Comparison of ENCODE assay signal across 8 cellular contexts in genomic region chr3:150547045-150547753, GRCh38. TPM values are rescaled to one million over a fixed set of nuclear protein-coding genes. Genes with fewer than 3 reads are reported as not detected.
DNase-seq lines count a peak whose midpoint lies in the region; ATAC-seq and TF ChIP-seq lines count a peak whose summit lies in the region.

No MANE protein-coding gene starts in this region.

- H3K27ac ChIP-seq in CD8-positive, alpha-beta memory T cell (ENCODE audit: low read depth, low read length): peak overlapping the region; percentile 88

- H3K4me1 Mint-ChIP-seq in CD8-positive, alpha-beta memory T cell: peaks cover 56 to 75% (median 73%) of the 10 kb centered on the region in 3 donors
- peaks cover 19% of the 10 kb centered on the region for H3K4me1 Mint-ChIP-seq in memory B cell

- POLR2A ChIA-PET in CD8-positive, alpha-beta memory T cell (lab: Charles Lee): interaction anchor here (1.0 to 3.8 kb wide), 8 partner anchors 27 to 216 kb away, joined by 3 to 65 read pairs (median 10); partner anchors contain the start of genes ERICH6, SELENOT, SIAH2 and TSC22D2

- no peaks in the 10 kb centered on the region for H3K9me3 ChIP-seq in CD8-positive, alpha-beta memory T cell (ENCODE audit: low read length)

- peak overlapping the region; percentile 98 to 100 (median 99) for H3K27ac Mint-ChIP-seq in CD8-positive, alpha-beta memory T cell
- peak overlapping the region; percentile 99 for H3K27ac Mint-ChIP-seq in memory B cell

- peaks cover 35% of the 10 kb centered on the region for H3K4me1 ChIP-seq in CD8-positive, alpha-beta memory T cell (ENCODE audit: insufficient read depth, low read length)

- CTCF ChIA-PET in CD8-positive, alpha-beta memory T cell (lab: Charles Lee): interaction anchor here (0.8 to 1.0 kb wide), 2 partner anchors 55 to 215 kb away, joined by 3 to 8 read pairs; partner anchors contain the start of gene SIAH2

- ATAC-seq in memory B cell (ENCODE audit: low read depth): no peak
- ATAC-seq in HG03045 (IDR thresholded peaks at IDR 0.05; ENCODE audit: unreplicated experiment): no peak

- no peaks in the 10 kb centered on the region for H3K27me3 ChIP-seq in CD8-positive, alpha-beta memory T cell (ENCODE audit: insufficient read depth, low read length, poor library complexity, severe bottlenecking)

- H3K4me3 Mint-ChIP-seq in CD8-positive, alpha-beta memory T cell: peak overlapping the region; percentile 92 to 100 (median 97)
- peak overlapping the region; percentile 96 for H3K4me3 Mint-ChIP-seq in memory B cell

- H3K36me3 Mint-ChIP-seq in CD8-positive, alpha-beta memory T cell: peaks cover 0 to 50% (median 11%) of the 10 kb centered on the region in 3 donors
- H3K36me3 Mint-ChIP-seq in memory B cell: peaks cover 9% of the 10 kb centered on the region

- no peaks in the 10 kb centered on the region for H3K9me3 Mint-ChIP-seq in CD8-positive, alpha-beta memory T cell
- no peaks in the 10 kb centered on the region for H3K9me3 Mint-ChIP-seq in memory B cell

- H3K36me3 ChIP-seq in CD8-positive, alpha-beta memory T cell (ENCODE audit: insufficient read depth, low read length): peaks cover 10% of the 10 kb centered on the region

- in situ Hi-C loops in astrocyte of the spinal cord (cut with HindIII; ENCODE audit: low sequenced_read_pairs): no loop called here

- H3K4me3 ChIP-seq in CD8-positive, alpha-beta memory T cell (ENCODE audit: low read length): peak overlapping the region; percentile 89
- peak overlapping the region; percentile 69 for H3K4me3 ChIP-seq in astrocyte of the spinal cord (ENCODE audit: low read depth, low read length)

- TF ChIP-seq CTCF in astrocyte of the spinal cord (IDR thresholded peaks at IDR 0.05; ENCODE audit: low read depth, low read length): no peak

- no peaks in the 10 kb centered on the region for H3K27me3 Mint-ChIP-seq in CD8-positive, alpha-beta memory T cell
- H3K27me3 Mint-ChIP-seq in memory B cell: no peaks in the 10 kb centered on the region

- DNase-seq in CD8-positive, alpha-beta memory T cell: no peak
- peak; percentile 39 for DNase-seq in LoVo (ENCODE audit: low spot score)
- DNase-seq in astrocyte of the spinal cord (ENCODE audit: low read depth, low spot score): peak; percentile 25
- no peak for DNase-seq in memory B cell (ENCODE audit: low spot score in 2 of 2)
- no peak for DNase-seq in NCI-H1694 (lab: John Stamatoyannopoulos, UW)
- no peak for DNase-seq in iPS-NIHi11 (ENCODE audit: low spot score)
- no peak for DNase-seq in superior temporal gyrus (ENCODE audit: extremely low spot score)

RNA-seq across cellular contexts. Expression of gene EIF2A, which starts 0.6 kb away (rescaled TPM):
- 100 to 1,000 TPM; 128 to 131 TPM for total RNA-seq in CD8-positive, alpha-beta memory T cell
- 41.5 TPM for polyA plus RNA-seq in CD8-positive, alpha-beta memory T cell

RNA-seq across cellular contexts. Expression of gene SERP1, which starts 0.9 kb away (rescaled TPM):
- total RNA-seq in CD8-positive, alpha-beta memory T cell: 100 to 1,000 TPM; 127 to 135 TPM
- polyA plus RNA-seq in CD8-positive, alpha-beta memory T cell: 156 TPM

RNA-seq across cellular contexts. Expression of gene SELENOT, which starts 55.9 kb away (rescaled TPM):
- total RNA-seq in CD8-positive, alpha-beta memory T cell: 100 to 1,000 TPM; 158 to 162 TPM
- 311 TPM for polyA plus RNA-seq in CD8-positive, alpha-beta memory T cell

Comparison
In these comparisons a context has a peak if more than half of its experiments do, and no peak if none do; other contexts are left out.
1. DNase-seq: peak in LoVo (single experiment) and astrocyte of the spinal cord (single experiment); none in CD8-positive, alpha-beta memory T cell (0 of 5), memory B cell (0 of 2), NCI-H1694 (single experiment), iPS-NIHi11 (single experiment) and superior temporal gyrus (single experiment).